ENCODE assay signal across 20 cellular contexts in the genomic region with DNA sequence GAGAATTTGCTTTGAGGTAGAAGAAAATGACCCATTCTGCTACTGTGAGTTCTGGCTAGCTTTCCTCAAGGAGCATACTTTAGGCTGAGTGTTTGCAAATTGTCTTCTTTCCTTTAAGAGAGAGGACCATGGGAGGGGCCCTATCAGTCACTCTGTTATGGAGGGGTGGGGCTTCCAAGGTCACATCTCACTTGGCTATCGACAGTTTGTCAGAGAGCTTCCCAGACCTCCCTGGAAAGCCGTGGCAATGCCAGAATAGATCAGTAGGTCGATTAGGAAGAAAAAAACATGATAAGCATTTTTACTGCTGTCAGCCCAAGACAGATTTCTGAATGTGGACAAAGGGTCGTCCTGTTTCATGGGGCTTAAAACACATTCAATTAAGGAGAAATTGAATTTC.
"Had no signal": no experiment of that assay in that cellular context is flagged by ENCODE, and none has a peak within 500 bp of the region (broad histone marks: within the 10 kb centered on the region; RNA-seq: fewer than 3 reads in every experiment).

No MANE protein-coding gene starts in this region.

- H3K27me3 Mint-ChIP-seq: activated CD4-positive, alpha-beta T cell treated with anti-CD3 and anti-CD28 coated beads, Interleukin-2, amount 10 ng/mL, durations not matched to agents 7 days and 5 days; activated naive CD8-positive, alpha-beta T cell treated with anti-CD3 and anti-CD28 coated beads, Interleukin-2, amount 50 U/mL, for 24 hours; activated T-cell treated with anti-CD3 and anti-CD28 coated beads, Interleukin-2, amount 50 U/mL, for 24 hours; brain; type B pancreatic cell had no signal

- H3K4me1 Mint-ChIP-seq: activated CD4-positive, alpha-beta T cell treated with anti-CD3 and anti-CD28 coated beads, Interleukin-2, amount 10 ng/mL, durations not matched to agents 7 days and 5 days; activated naive CD8-positive, alpha-beta T cell treated with anti-CD3 and anti-CD28 coated beads, Interleukin-2, amount 50 U/mL, for 24 hours; natural killer cell; stimulated activated effector memory CD8-positive, alpha-beta T cell treated with anti-CD3 and anti-CD28 coated beads, Interleukin-12 subunit alpha, Interleukin-12 subunit beta, amount 100 ng/mL, for 72 hours had no signal

- H3K36me3 Mint-ChIP-seq: brain; natural killer cell; stimulated activated effector memory CD8-positive, alpha-beta T cell treated with anti-CD3 and anti-CD28 coated beads, Interleukin-12 subunit alpha, Interleukin-12 subunit beta, amount 100 ng/mL, for 72 hours; type B pancreatic cell had no signal

- DNase-seq: activated CD4-positive, alpha-beta T cell treated with anti-CD3 and anti-CD28 coated beads, Interleukin-2, amount 10 ng/mL, durations not matched to agents 7 days and 5 days; activated CD8-positive, alpha-beta T cell treated with anti-CD3 and anti-CD28 coated beads, Interleukin-2, amount 10 ng/mL, durations not matched to agents 7 days and 5 days; activated naive CD4-positive, alpha-beta T cell treated with anti-CD3 and anti-CD28 coated beads for 36 hours; activated naive CD8-positive, alpha-beta T cell treated with anti-CD3 and anti-CD28 coated beads, Interleukin-2, amount 50 U/mL, for 24 hours; activated T-cell treated with anti-CD3 and anti-CD28 coated beads, Interleukin-2, amount 50 U/mL, for 24 hours; anterior cingulate cortex; central memory CD4-positive, alpha-beta T cell; colonic mucosa; foreskin melanocyte; mesenchymal stem cell; natural killer cell; ovary; right lobe of liver; stimulated activated CD4-positive, alpha-beta T cell treated with anti-CD3 and anti-CD28 coated beads, Interleukin-4, amount 100 ng/mL, for 24 hours; stomach had no signal

- H3K9me3 Mint-ChIP-seq: activated CD4-positive, alpha-beta T cell treated with anti-CD3 and anti-CD28 coated beads, Interleukin-2, amount 10 ng/mL, durations not matched to agents 7 days and 5 days; activated naive CD4-positive, alpha-beta T cell treated with anti-CD3 and anti-CD28 coated beads for 36 hours; activated T-cell treated with anti-CD3 and anti-CD28 coated beads, Interleukin-2, amount 50 U/mL, for 24 hours; activated T-helper 2 cell treated with anti-CD3 and anti-CD28 coated beads, Interferon-gamma antibody, Interleukin-2, Interleukin-4, amounts not matched to agents 10 μg/mL and 5 μg/mL and 100 μg/mL, durations not matched to agents 14 hours and 24 hours and 36 hours; brain; stimulated activated effector memory CD8-positive, alpha-beta T cell treated with anti-CD3 and anti-CD28 coated beads, Interleukin-12 subunit alpha, Interleukin-12 subunit beta, amount 100 ng/mL, for 72 hours; type B pancreatic cell had no signal

- ATAC-seq: activated CD4-positive, CD25-positive, alpha-beta regulatory T cell treated with anti-CD3 and anti-CD28 coated beads, Interleukin-2, amount 50 U/mL, for 24 hours; activated CD8-positive, alpha-beta T cell treated with anti-CD3 and anti-CD28 coated beads, Interleukin-2, amount 10 ng/mL, durations not matched to agents 7 days and 5 days; activated naive CD8-positive, alpha-beta T cell treated with anti-CD3 and anti-CD28 coated beads, Interleukin-2, amount 50 U/mL, for 24 hours; natural killer cell; right lobe of liver; stimulated activated effector memory CD8-positive, alpha-beta T cell treated with anti-CD3 and anti-CD28 coated beads, Interleukin-12 subunit alpha, Interleukin-12 subunit beta, amount 100 ng/mL, for 72 hours had no signal

- H3K4me3 Mint-ChIP-seq: activated CD4-positive, alpha-beta T cell treated with anti-CD3 and anti-CD28 coated beads, Interleukin-2, amount 10 ng/mL, durations not matched to agents 7 days and 5 days; activated CD8-positive, alpha-beta T cell treated with anti-CD3 and anti-CD28 coated beads, Interleukin-2, amount 10 ng/mL, durations not matched to agents 7 days and 5 days; activated naive CD4-positive, alpha-beta T cell treated with anti-CD3 and anti-CD28 coated beads for 36 hours; activated naive CD8-positive, alpha-beta T cell treated with anti-CD3 and anti-CD28 coated beads, Interleukin-2, amount 50 U/mL, for 24 hours; activated T-cell treated with anti-CD3 and anti-CD28 coated beads, Interleukin-2, amount 50 U/mL, for 24 hours; natural killer cell; stimulated activated effector memory CD8-positive, alpha-beta T cell treated with anti-CD3 and anti-CD28 coated beads, Interleukin-12 subunit alpha, Interleukin-12 subunit beta, amount 100 ng/mL, for 72 hours; type B pancreatic cell had no signal

- H3K27ac Mint-ChIP-seq: activated CD4-positive, alpha-beta T cell treated with anti-CD3 and anti-CD28 coated beads, Interleukin-2, amount 10 ng/mL, durations not matched to agents 7 days and 5 days; activated CD8-positive, alpha-beta T cell treated with anti-CD3 and anti-CD28 coated beads, Interleukin-2, amount 10 ng/mL, durations not matched to agents 7 days and 5 days; activated naive CD4-positive, alpha-beta T cell treated with anti-CD3 and anti-CD28 coated beads for 36 hours; activated naive CD8-positive, alpha-beta T cell treated with anti-CD3 and anti-CD28 coated beads, Interleukin-2, amount 50 U/mL, for 24 hours; activated T-cell treated with anti-CD3 and anti-CD28 coated beads, Interleukin-2, amount 50 U/mL, for 24 hours; activated T-helper 2 cell treated with anti-CD3 and anti-CD28 coated beads, Interferon-gamma antibody, Interleukin-2, Interleukin-4, amounts not matched to agents 10 μg/mL and 5 μg/mL and 100 μg/mL, durations not matched to agents 14 hours and 24 hours and 36 hours; natural killer cell; stimulated activated effector memory CD8-positive, alpha-beta T cell treated with anti-CD3 and anti-CD28 coated beads, Interleukin-12 subunit alpha, Interleukin-12 subunit beta, amount 100 ng/mL, for 72 hours; type B pancreatic cell had no signal
